ENCODE assay signal across 20 cellular contexts in genomic region chr1:235290740-235291502, GRCh38. TPM values are rescaled to one million over a fixed set of nuclear protein-coding genes. Genes with fewer than 3 reads are reported as not detected.
DNase-seq lines count a peak whose midpoint lies in the region; ATAC-seq, FAIRE-seq and TF ChIP-seq lines count a peak whose summit lies in the region.
"Had no signal": no experiment of that assay in that cellular context is flagged by ENCODE, and none has a peak within 500 bp of the region (broad histone marks: within the 10 kb centered on the region; RNA-seq: fewer than 3 reads in every experiment).

No MANE protein-coding gene starts in this region.

- H4K91ac ChIP-seq in H9 (ENCODE audit: insufficient read length, low read depth, low read length) (no peak overlapping the region), trophoblast cell (ENCODE audit: low read depth, low read length) (no peak overlapping the region)

- H4K20me1 ChIP-seq in H9 (ENCODE audit: control insufficient read depth, insufficient read depth, insufficient read length), result no peaks in the 10 kb centered on the region
- H4K20me1 ChIP-seq in K562 (replicated peaks; ENCODE audit: control insufficient read depth, insufficient read depth, low read length), result peaks cover 26% of the 10 kb centered on the region; the same call in 1 of the 2 replicates

- H3K4me1 Mint-ChIP-seq in H9, result peaks cover 33 to 40% of the 10 kb centered on the region in 2 experiments
- peaks cover 28% of the 10 kb centered on the region for H3K4me1 Mint-ChIP-seq in HFFc6 (ENCODE audit: low read depth)

- H4K5ac ChIP-seq in H9 (ENCODE audit: insufficient read length, low read depth, low read length), result no peak overlapping the region

- no TSS peak for BruUV-seq in K562 (replicated peaks; lab: Mats Ljungman, UMichigan)

- H2AFZ ChIP-seq in H9 (ENCODE audit: low read length) (no peak overlapping the region), K562 (ENCODE audit: low read depth, low read length) (no peak overlapping the region), trophoblast cell (ENCODE audit: insufficient read depth, low read length, poor library complexity) (no peak overlapping the region)
- H2AFZ ChIP-seq: GM23338 had no signal

- H3K18ac ChIP-seq in H9 (ENCODE audit: insufficient read length, low read depth, low read length), result no peak overlapping the region
- H3K18ac ChIP-seq in trophoblast cell (ENCODE audit: low read length), result no peak overlapping the region

- no peaks in the 10 kb centered on the region for H3K79me1 ChIP-seq in H9 (ENCODE audit: insufficient read depth, low read depth, low read length, poor library complexity, severe bottlenecking)
- H3K79me1 ChIP-seq in trophoblast cell (ENCODE audit: low read length), result no peaks in the 10 kb centered on the region

- H3K36me3 ChIP-seq in K562 (ENCODE audit: control insufficient read depth, insufficient read depth, low read length), result no peaks in the 10 kb centered on the region
- H3K36me3 ChIP-seq in trophoblast cell (ENCODE audit: control insufficient read depth in 1 of 2, insufficient read depth in 2 of 2, low read length in 2 of 2), result no peaks in the 10 kb centered on the region
- H3K36me3 ChIP-seq: Peyer's patch had no signal

- H2BK120ac ChIP-seq in H9 (ENCODE audit: low read depth, low read length, poor library complexity, severe bottlenecking) (no peak overlapping the region), trophoblast cell (ENCODE audit: insufficient read depth, low read length, poor library complexity) (no peak overlapping the region)

- ATAC-seq in K562, result peak; percentile 25
- ATAC-seq: CD8-positive, alpha-beta T cell; GM23338; Right ventricle myocardium inferior had no signal

- POLR2A ChIA-PET in K562 (lab: Yijun Ruan, JAX), result interaction anchor here (0.6 to 1.9 kb wide), 4 partner anchors 10 to 24 kb away, joined by 3 to 5 read pairs (median 4); no protein-coding TSS in a partner anchor

- H4K8ac ChIP-seq in H9 (replicated peaks; ENCODE audit: insufficient read length, low read depth, low read length), result no peak overlapping the region
- H4K8ac ChIP-seq in trophoblast cell (ENCODE audit: low read depth, low read length), result no peak overlapping the region

- no peak for TF ChIP-seq EP300 in K562 (IDR thresholded peaks at IDR 0.05; ENCODE audit: low read length)

- no peak overlapping the region for H3K4ac ChIP-seq in H9 (ENCODE audit: low read depth, low read length)
- peak overlapping the region; percentile 59 for H3K4ac ChIP-seq in trophoblast cell (ENCODE audit: low read depth, low read length)

- no CpG with 5 or more reads among the region's 12 CpGs for WGBS in H9 (ENCODE audit: extremely low coverage, insufficient read length, low lambda C conversion rate)
- WGBS in K562 (ENCODE audit: insufficient coverage, low coverage, missing lambda C conversion rate), result 85% methylated on average over 12 of the region's 12 CpGs
- WGBS in trophoblast cell (ENCODE audit: extremely low coverage, insufficient coverage, insufficient read length), result no CpG with 5 or more reads among the region's 12 CpGs

- H2BK5ac ChIP-seq in H9 (ENCODE audit: insufficient read length, low read length) (no peak overlapping the region), trophoblast cell (ENCODE audit: low read depth, low read length, poor library complexity) (no peak overlapping the region)

- peaks cover 3% of the 10 kb centered on the region for H3K9me1 ChIP-seq in K562 (ENCODE audit: control insufficient read depth, insufficient read depth, low read length)

- H3K4me2 ChIP-seq in H9 (ENCODE audit: insufficient read depth, insufficient read length, low read length), result no peak overlapping the region
- no peak overlapping the region for H3K4me2 ChIP-seq in K562 (ENCODE audit: insufficient read depth, low read length)
- no peak overlapping the region for H3K4me2 ChIP-seq in trophoblast cell (ENCODE audit: low read length)
- H3K4me2 ChIP-seq: GM23338 had no signal

- H3K23ac ChIP-seq in H9 (ENCODE audit: insufficient read length, low read depth, low read length) (no peak overlapping the region), trophoblast cell (ENCODE audit: low read length) (no peak overlapping the region)

- DNase-seq in NCI-H2171 treated with DMSO at 0.1 percent for 48 hours (lab: John Stamatoyannopoulos, UW) (peak; percentile 54), NCI-H2171 (lab: John Stamatoyannopoulos, UW) (no peak), H9 (no peak), K562 (ENCODE audit: extremely low read depth in 1 of 4, low spot score in 3 of 4) (no peak), trophoblast cell (no peak), HFFc6 (no peak), medulla oblongata (ENCODE audit: extremely low spot score) (no peak), amygdala (lab: John Stamatoyannopoulos, UW) (no peak)
- DNase-seq: CD8-positive, alpha-beta T cell; DMS79 treated with DMSO at 0.1 percent for 48 hours; NCI-H1048; NCI-H1694 treated with DMSO at 0.1 percent for 48 hours; NCI-H2107; NCI-H446; NCI-H82; Peyer's patch had no signal

- no peak overlapping the region for H3T11ph ChIP-seq in H9 (ENCODE audit: low read length)

- H3K14ac ChIP-seq in H9 (ENCODE audit: insufficient read depth, low read length) (no peak overlapping the region), trophoblast cell (ENCODE audit: low read length) (no peak overlapping the region)

- H3K56ac ChIP-seq in H9 (ENCODE audit: insufficient read length, low read depth, low read length), result no peak overlapping the region

- H3K9me3 ChIP-seq in H9 (ENCODE audit: control insufficient read depth, low read depth, low read length) (no peaks in the 10 kb centered on the region), K562 (replicated peaks; ENCODE audit: control insufficient read depth, insufficient read depth, low read depth, low read length) (no peaks in the 10 kb centered on the region), trophoblast cell (ENCODE audit: insufficient read depth, low read depth, low read length) (no peaks in the 10 kb centered on the region)
- H3K9me3 ChIP-seq: Peyer's patch had no signal

- no peak overlapping the region for H2AK5ac ChIP-seq in H9 (ENCODE audit: insufficient read length, low read length)
- no peak overlapping the region for H2AK5ac ChIP-seq in trophoblast cell (ENCODE audit: low read length)

- H3K4me3 ChIP-seq in K562 (no peak overlapping the region), trophoblast cell (ENCODE audit: low read depth, low read length) (no peak overlapping the region)
- H3K4me3 ChIP-seq: GM23338, Peyer's patch, SK-N-MC had no signal

- no peak overlapping the region for H4K12ac ChIP-seq in trophoblast cell (ENCODE audit: low read depth, low read length)

- H3K23me2 ChIP-seq in H9 (ENCODE audit: insufficient read length, low read depth, low read length, poor library complexity, severe bottlenecking), result no peaks in the 10 kb centered on the region

- H3K27me3 Mint-ChIP-seq in H9 (ENCODE audit: low read depth) (no peaks in the 10 kb centered on the region), HFFc6 (ENCODE audit: insufficient read depth) (no peaks in the 10 kb centered on the region; the same call in 1 of the 2 replicates)

- H3K4me1 ChIP-seq in H9 (ENCODE audit: insufficient read depth, low read length) (peaks cover 4% of the 10 kb centered on the region; the same call in 1 of the 2 replicates), K562 (replicated peaks in 1 of 2; ENCODE audit: control insufficient read depth in 2 of 2, insufficient read depth in 2 of 2, low read length in 2 of 2) (peaks cover 16 to 32% of the 10 kb centered on the region in 2 experiments), trophoblast cell (ENCODE audit: control insufficient read depth in 1 of 2, insufficient read depth in 2 of 2, low read length in 2 of 2) (peaks cover 9 to 12% of the 10 kb centered on the region in 2 experiments)
- H3K4me1 ChIP-seq: Peyer's patch had no signal

- no peak overlapping the region for H2BK12ac ChIP-seq in H9 (ENCODE audit: insufficient read length, low read depth, low read length)
- no peak overlapping the region for H2BK12ac ChIP-seq in trophoblast cell (ENCODE audit: low read length)

- FAIRE-seq in K562 (lab: Jason Lieb, UNC), result no peak
- FAIRE-seq: GM12892 had no signal

- intact Hi-C loops in K562 (cut with micrococcal nuclease), result no loop called here

- H3K36me3 Mint-ChIP-seq in H9 (ENCODE audit: insufficient read depth in 1 of 3, low read depth in 3 of 3) (peaks cover 0 to 3% (median 3%) of the 10 kb centered on the region in 3 experiments; a peak in 3 of 7 replicates), HFFc6 (ENCODE audit: low read depth) (no peaks in the 10 kb centered on the region)

- H3K4me3 Mint-ChIP-seq in H9 (no peak overlapping the region), HFFc6 (no peak overlapping the region)
- H3K4me3 Mint-ChIP-seq: GM23338 had no signal

- CTCF ChIA-PET in K562 (lab: Yijun Ruan, JAX; ENCODE audit: low intra/inter-chr PET ratio), result no interaction called here

- TF ChIP-seq RAD21 in K562 (CRISPR knock-in tag; conservative IDR thresholded peaks at IDR 0.05 in 1 of 2, IDR thresholded peaks at IDR 0.05 in 1 of 2), result no peak

- in situ Hi-C loops in K562 (cut with MboI), result no loop called here

- H3K9me3 Mint-ChIP-seq in H9, result peaks cover 3% of the 10 kb centered on the region in 2 experiments; a peak in 3 of 5 replicates
- no peaks in the 10 kb centered on the region for H3K9me3 Mint-ChIP-seq in HFFc6
- H3K9me3 Mint-ChIP-seq: CD8-positive, alpha-beta T cell had no signal

- H3K27ac ChIP-seq in H9 (ENCODE audit: insufficient read length, low read depth, low read length) (no peak overlapping the region), K562 (ENCODE audit: extremely low read depth, low read depth, low read length) (peak overlapping the region; percentile 27; the same call in 1 of the 3 replicates), trophoblast cell (ENCODE audit: low read depth, low read length) (no peak overlapping the region)
- H3K27ac ChIP-seq: Peyer's patch, SK-N-MC had no signal

- H3K27me3 ChIP-seq in H9 (ENCODE audit: insufficient read depth, low read length), result no peaks in the 10 kb centered on the region
- no peaks in the 10 kb centered on the region for H3K27me3 ChIP-seq in K562 (ENCODE audit: control insufficient read depth in 2 of 2, insufficient read depth in 2 of 2, low read length in 2 of 2)
- H3K27me3 ChIP-seq in trophoblast cell (ENCODE audit: insufficient read depth, low read length), result no peaks in the 10 kb centered on the region
- H3K27me3 ChIP-seq: Peyer's patch had no signal

- TF ChIP-seq POLR2A in K562 (conservative IDR thresholded peaks at IDR 0.05), result no peak

- no peak overlapping the region for H2BK15ac ChIP-seq in H9 (ENCODE audit: low read depth, low read length)

- no peak overlapping the region for H2BK20ac ChIP-seq in H9 (ENCODE audit: low read depth, low read length, poor library complexity, severe bottlenecking)

- no peak overlapping the region for H3K9ac ChIP-seq in H9 (ENCODE audit: extremely low read depth, insufficient read length, low read length)
- no peak overlapping the region for H3K9ac ChIP-seq in K562 (ENCODE audit: insufficient read depth in 1 of 2, low read depth in 2 of 2, low read length in 2 of 2)
- H3K9ac ChIP-seq in trophoblast cell (ENCODE audit: low read length), result no peak overlapping the region

- TF ChIP-seq CTCF in H9 (conservative IDR thresholded peaks at IDR 0.05) (no peak), K562 (IDR thresholded peaks at IDR 0.05 in 2 of 3, conservative IDR thresholded peaks at IDR 0.05 in 1 of 3; ENCODE audit: insufficient read depth in 2 of 3, low read depth in 1 of 3, low read length in 3 of 3) (no peak), HFFc6 (IDR thresholded peaks at IDR 0.05) (no peak)

- H3K79me2 ChIP-seq in H9 (ENCODE audit: insufficient read depth, low read length) (peaks cover 26% of the 10 kb centered on the region; the same call in 1 of the 2 replicates), K562 (ENCODE audit: control insufficient read depth, insufficient read depth, low read length) (peaks cover 98% of the 10 kb centered on the region), trophoblast cell (ENCODE audit: control insufficient read depth, insufficient read depth, low read length, poor library complexity) (peaks cover 17% of the 10 kb centered on the region)

- H3K27ac Mint-ChIP-seq in H9, result peak overlapping the region in 2 of 3 experiments; percentile 28 to 59; a peak in 2 of 7 replicates
- H3K27ac Mint-ChIP-seq in HFFc6, result no peak overlapping the region
- H3K27ac Mint-ChIP-seq: CD8-positive, alpha-beta T cell; GM23338 had no signal

RNA-seq across cellular contexts. Expression of gene ARID4B, which starts 37.1 kb away (rescaled TPM):
- total RNA-seq in H9 (2021) (32.8 and 34.0 TPM in 2 replicates), K562 (2014; rRNA removed) (23.6 and 37.2 TPM in 2 replicates), K562 (2014; rRNA removed; fragmentation: Illumina TruSeq; extraction: Trizol) (37.9 and 42.9 TPM in 2 replicates), K562 (2015; rRNA removed; fragmentation: Illumina TruSeq; extraction: Trizol) (33.3 and 38.9 TPM in 2 replicates), K562 (2021) (24.2 and 24.4 TPM in 2 replicates)
- 87.6 and 197 TPM in 2 replicates for total RNA-seq in K562 (2011; cell fraction: chromatin; rRNA removed; ENCODE audit: low replicate concordance)
- 58.9 and 75.1 TPM in 2 replicates for total RNA-seq in K562 (2011; cell fraction: nucleolus; rRNA removed)
- total RNA-seq in K562 (2011; cell fraction: nucleoplasm; rRNA removed), result 72.0 and 86.5 TPM in 2 replicates
- polyA plus RNA-seq in K562 (2011; rRNA removed) (12.3 and 17.7 TPM in 2 replicates), K562 (2014; fragmentation: Illumina TruSeq; extraction: Trizol) (16.9 and 18.5 TPM in 2 replicates), K562 (2014; fragmentation: Nextera tagmentation; extraction: Ambion mirVana) (10 to 100 TPM in 1 of 2 experiments, 1 to 10 TPM in 1; 8.4 to 11.8 TPM), K562 (2014; rRNA removed) (13.1 and 14.3 TPM in 2 replicates)
- 2.4 and 4.6 TPM in 2 replicates for polyA plus RNA-seq in K562 (2011; cell fraction: cytosol; rRNA removed)
- 22.1 and 25.6 TPM in 2 replicates for polyA plus RNA-seq in K562 (2011; cell fraction: nucleus; rRNA removed)
- polyA plus RNA-seq in K562 (2012), result 12.7 and 14.0 TPM in 2 replicates
- polyA minus RNA-seq in K562 (2011; rRNA and poly(A)+ RNA removed), result 50.5 and 54.9 TPM in 2 replicates
- 16.7 and 29.3 TPM in 2 replicates for polyA minus RNA-seq in K562 (2011; cell fraction: cytosol; rRNA and poly(A)+ RNA removed)
- 34.6 and 80.0 TPM in 2 replicates for polyA minus RNA-seq in K562 (2011; cell fraction: nucleus; rRNA and poly(A)+ RNA removed)
- polyA plus RNA-seq in trophoblast cell (2013), result 24.9 and 25.2 TPM in 2 replicates
- 10 to 100 TPM; 19.4 to 22.8 (median 20.5) TPM for total RNA-seq in HFFc6 (2021; fragmentation: NEBNext Ultra II Directional; extraction: Animal tissue kit (Norgen Biotek cat#: 25700))

RNA-seq across cellular contexts. Expression of gene GGPS1, which starts 37.4 kb away (rescaled TPM):
- total RNA-seq in H9 (2021), result 43.3 and 44.7 TPM in 2 replicates
- 7.8 and 28.4 TPM in 2 replicates for total RNA-seq in K562 (2011; cell fraction: chromatin; rRNA removed; ENCODE audit: low replicate concordance)
- 5.3 and 8.7 TPM in 2 replicates for total RNA-seq in K562 (2011; cell fraction: nucleolus; rRNA removed)
- 15.0 and 24.5 TPM in 2 replicates for total RNA-seq in K562 (2011; cell fraction: nucleoplasm; rRNA removed)
- 18.8 and 29.7 TPM in 2 replicates for total RNA-seq in K562 (2014; rRNA removed)
- total RNA-seq in K562 (2014; rRNA removed; fragmentation: Illumina TruSeq; extraction: Trizol), result 50.3 and 66.8 TPM in 2 replicates
- 35.6 and 36.7 TPM in 2 replicates for total RNA-seq in K562 (2015; rRNA removed; fragmentation: Illumina TruSeq; extraction: Trizol)
- 56.3 and 59.1 TPM in 2 replicates for total RNA-seq in K562 (2021)
- polyA plus RNA-seq in K562 (2011; rRNA removed), result 79.2 and 98.2 TPM in 2 replicates
- polyA plus RNA-seq in K562 (2011; cell fraction: cytosol; rRNA removed), result 25.8 and 49.3 TPM in 2 replicates
- 17.2 and 24.5 TPM in 2 replicates for polyA plus RNA-seq in K562 (2011; cell fraction: nucleus; rRNA removed)
- polyA plus RNA-seq in K562 (2012), result 39.7 and 48.5 TPM in 2 replicates
- 70.4 and 72.1 TPM in 2 replicates for polyA plus RNA-seq in K562 (2014; fragmentation: Illumina TruSeq; extraction: Trizol)
- polyA plus RNA-seq in K562 (2014; fragmentation: Nextera tagmentation; extraction: Ambion mirVana), result 100 to 1,000 TPM in 1 of 2 experiments, 10 to 100 TPM in 1; 97.8 to 104 TPM
- polyA plus RNA-seq in K562 (2014; rRNA removed), result 45.5 and 47.2 TPM in 2 replicates
- 53.9 and 65.6 TPM in 2 replicates for polyA minus RNA-seq in K562 (2011; rRNA and poly(A)+ RNA removed)
- 21.8 and 24.4 TPM in 2 replicates for polyA minus RNA-seq in K562 (2011; cell fraction: cytosol; rRNA and poly(A)+ RNA removed)
- 6.7 and 18.1 TPM in 2 replicates for polyA minus RNA-seq in K562 (2011; cell fraction: nucleus; rRNA and poly(A)+ RNA removed)
- polyA plus RNA-seq in trophoblast cell (2013), result 52.1 and 52.6 TPM in 2 replicates
- 10 to 100 TPM; 24.9 to 31.0 (median 26.7) TPM for total RNA-seq in HFFc6 (2021; fragmentation: NEBNext Ultra II Directional; extraction: Animal tissue kit (Norgen Biotek cat#: 25700))
